Comparison of ENCODE assay signal across 8 cellular contexts in genomic region chr12:110501378-110501721, GRCh38. TPM values are rescaled to one million over a fixed set of nuclear protein-coding genes. Genes with fewer than 3 reads are reported as not detected.
DNase-seq lines count a peak whose midpoint lies in the region; ATAC-seq, FAIRE-seq and TF ChIP-seq lines count a peak whose summit lies in the region.

No MANE protein-coding gene starts in this region.

- H3K4me1 ChIP-seq in A549: peaks cover 25% of the 10 kb centered on the region
- H3K4me1 ChIP-seq in right cardiac atrium (ENCODE audit: control insufficient read depth, insufficient read depth, low read length): peaks cover 3% of the 10 kb centered on the region

- H3K27ac Mint-ChIP-seq in activated naive CD8-positive, alpha-beta T cell treated with anti-CD3 and anti-CD28 coated beads, Interleukin-2, amount 50 U/mL, for 24 hours: peak overlapping the region; percentile 99

- no peak for FAIRE-seq in A549 (lab: Jason Lieb, UNC)

- no peaks in the 10 kb centered on the region for H3K27me3 ChIP-seq in GM06990 (replicated peaks; ENCODE audit: control insufficient read depth, insufficient read depth, low read length)
- H3K27me3 ChIP-seq in right cardiac atrium (ENCODE audit: control insufficient read depth, insufficient read depth): no peaks in the 10 kb centered on the region

- DNase-seq in A549 (ENCODE audit: low read depth in 1 of 2, low spot score in 1 of 2) (peak; percentile 54 to 56), GM06990 (ENCODE audit: extremely low read depth, insufficient read length) (no peak), NCI-H510A treated with DMSO at 0.1 percent for 48 hours (lab: John Stamatoyannopoulos, UW) (peak; percentile 46), right cardiac atrium (peak in 1 of 3 donors; percentile 18), skeletal muscle cell (ENCODE audit: low read depth) (peak; percentile 2)
- DNase-seq in activated naive CD8-positive, alpha-beta T cell treated with anti-CD3 and anti-CD28 coated beads, Interleukin-2, amount 50 U/mL, for 24 hours: no peak

- H3K4me3 Mint-ChIP-seq in activated naive CD8-positive, alpha-beta T cell treated with anti-CD3 and anti-CD28 coated beads, Interleukin-2, amount 50 U/mL, for 24 hours: peak overlapping the region; percentile 95

- H3K4me2 ChIP-seq in A549: peak overlapping the region; percentile 87

- TF ChIP-seq CTCF in A549 (IDR thresholded peaks at IDR 0.05): no peak
- no peak for TF ChIP-seq CTCF in GM06990 (IDR thresholded peaks at IDR 0.05; ENCODE audit: insufficient read depth, low read length, poor library complexity, severe bottlenecking)

- no peaks in the 10 kb centered on the region for H3K36me3 ChIP-seq in GM06990 (ENCODE audit: control insufficient read depth, insufficient read depth, low read length)

- peaks cover 23% of the 10 kb centered on the region for H3K36me3 Mint-ChIP-seq in activated naive CD8-positive, alpha-beta T cell treated with anti-CD3 and anti-CD28 coated beads, Interleukin-2, amount 50 U/mL, for 24 hours (ENCODE audit: low read depth)

- intact Hi-C loops in right cardiac atrium (cut with DNase I): loop anchor here in 1 of 4 donors (10.0 kb wide), 1 partner anchor 323 kb away; no protein-coding TSS in a partner anchor

- CTCF ChIA-PET in A549 (lab: Yijun Ruan, JAX): interaction anchor here (1.1 to 1.2 kb wide), 3 partner anchors 10 to 100 kb away, joined by 4 read pairs; partner anchors contain the start of gene FAM216A

- TF ChIP-seq EP300 in A549 (IDR thresholded peaks at IDR 0.05): no peak

- ATAC-seq in A549 (peak; percentile 56 to 68), HG03103 (IDR thresholded peaks at IDR 0.05; ENCODE audit: low read depth, unreplicated experiment) (peak; percentile 7), right cardiac atrium (peak in 1 of 2 donors; percentile 37), GM19328 (IDR thresholded peaks at IDR 0.05; ENCODE audit: unreplicated experiment) (no peak)
- no peak for ATAC-seq in activated naive CD8-positive, alpha-beta T cell treated with anti-CD3 and anti-CD28 coated beads, Interleukin-2, amount 50 U/mL, for 24 hours

- H3K27ac ChIP-seq in A549 (peak overlapping the region; percentile 79 to 91), right cardiac atrium (ENCODE audit: low read length) (peak overlapping the region; percentile 65)

- H3K9me3 ChIP-seq in A549 (peaks cover 6% of the 10 kb centered on the region), right cardiac atrium (ENCODE audit: control insufficient read depth, low read length) (no peaks in the 10 kb centered on the region)

- WGBS in A549 (ENCODE audit: missing lambda C conversion rate): 2% methylated on average over 16 of the region's 16 CpGs
- WGBS in right cardiac atrium: under 1% methylated on average over 16 of the region's 16 CpGs

- peaks cover 9% of the 10 kb centered on the region for H3K9me3 Mint-ChIP-seq in activated naive CD8-positive, alpha-beta T cell treated with anti-CD3 and anti-CD28 coated beads, Interleukin-2, amount 50 U/mL, for 24 hours

- peaks cover 43% of the 10 kb centered on the region for H3K4me1 Mint-ChIP-seq in activated naive CD8-positive, alpha-beta T cell treated with anti-CD3 and anti-CD28 coated beads, Interleukin-2, amount 50 U/mL, for 24 hours

- no peak for TF ChIP-seq RAD21 in A549 (conservative IDR thresholded peaks at IDR 0.05 in 1 of 2, IDR thresholded peaks at IDR 0.05 in 1 of 2)

- POLR2A ChIA-PET in A549 (lab: Yijun Ruan, JAX): interaction anchor here (0.6 kb wide), 2 partner anchors 33 to 38 kb away, joined by 4 to 5 read pairs; partner anchors contain the start of genes FAM216A and GPN3

- H3K4me3 ChIP-seq in A549: peak overlapping the region; percentile 80
- peak overlapping the region; percentile 83 for H3K4me3 ChIP-seq in GM06990 (replicated peaks; ENCODE audit: low read depth, low read length)
- H3K4me3 ChIP-seq in right cardiac atrium (ENCODE audit: low read length): peak overlapping the region; percentile 86
- H3K4me3 ChIP-seq in skeletal muscle cell (ENCODE audit: low read depth, low read length): peak overlapping the region; percentile 98

- no peak for TF ChIP-seq POLR2A in A549 (IDR thresholded peaks at IDR 0.05; ENCODE audit: low read length)

- H3K27me3 Mint-ChIP-seq in activated naive CD8-positive, alpha-beta T cell treated with anti-CD3 and anti-CD28 coated beads, Interleukin-2, amount 50 U/mL, for 24 hours: peaks cover 3% of the 10 kb centered on the region

TF ChIP-seq in A549, 52 proteins besides CTCF, POLR2A, EP300 and RAD21:
- TF ChIP-seq KDM5A (IDR thresholded peaks at IDR 0.05) (0 out of 2 replicates have a peak, but pooled peaks have one; percentile 42), FOSL2 (IDR thresholded peaks at IDR 0.05) (no peak), FOSL2 (CRISPR knock-in tag; IDR thresholded peaks at IDR 0.05) (no peak)

RNA-seq across cellular contexts. Expression of gene VPS29, which starts 0.6 kb away (rescaled TPM):
- 213 and 230 TPM in 2 replicates for polyA plus RNA-seq in A549 (2011; rRNA removed)
- polyA plus RNA-seq in A549 (2012; cell fraction: cytosol; rRNA removed): 148 and 150 TPM in 2 replicates
- 51.8 and 83.8 TPM in 2 replicates for polyA plus RNA-seq in A549 (2012; cell fraction: nucleus; rRNA removed)
- 180 to 188 TPM (median 183 TPM) in 3 replicates for polyA plus RNA-seq in A549 (2017; fragmentation: RNase III; extraction: RNeasy Plus Mini Kit Qiagen cat#74134 plus additional on column Dnase treatment)
- polyA minus RNA-seq in A549 (2011; rRNA and poly(A)+ RNA removed): 24.1 and 29.5 TPM in 2 replicates
- total RNA-seq in right cardiac atrium: 100 to 1,000 TPM in 1 of 4 donors, 10 to 100 TPM in 3; 74.3 to 107 (median 85.0) TPM
- polyA plus RNA-seq in right cardiac atrium: 151 TPM

RNA-seq across cellular contexts. Expression of gene RAD9B, which starts 0.8 kb away (rescaled TPM):
- 0.60 and 0.66 TPM in 2 replicates for polyA plus RNA-seq in A549 (2011; rRNA removed)
- polyA plus RNA-seq in A549 (2012; cell fraction: cytosol; rRNA removed): 0.13 TPM in 2 replicates
- polyA plus RNA-seq in A549 (2012; cell fraction: nucleus; rRNA removed): 0.07 and 0.15 TPM in 2 replicates
- polyA plus RNA-seq in A549 (2017; fragmentation: RNase III; extraction: RNeasy Plus Mini Kit Qiagen cat#74134 plus additional on column Dnase treatment): 0.18 to 0.25 TPM (median 0.21 TPM) in 3 replicates
- 0.21 and 0.24 TPM in 2 replicates for polyA minus RNA-seq in A549 (2011; rRNA and poly(A)+ RNA removed)
- 1 to 10 TPM in 3 of 4 donors, under 1 TPM in 1; 0.82 to 3.8 (median 1.8) TPM for total RNA-seq in right cardiac atrium
- 0.36 TPM for polyA plus RNA-seq in right cardiac atrium

RNA-seq across cellular contexts. Expression of gene FAM216A, which starts 32.7 kb away (rescaled TPM):
- polyA plus RNA-seq in A549 (2011; rRNA removed) (27.9 and 40.6 TPM in 2 replicates), A549 (2017; fragmentation: RNase III; extraction: RNeasy Plus Mini Kit Qiagen cat#74134 plus additional on column Dnase treatment) (18.1 to 22.6 TPM (median 18.1 TPM) in 3 replicates), right cardiac atrium (11.0 TPM)
- polyA plus RNA-seq in A549 (2012; cell fraction: cytosol; rRNA removed): 31.9 and 33.9 TPM in 2 replicates
- 22.5 and 26.0 TPM in 2 replicates for polyA plus RNA-seq in A549 (2012; cell fraction: nucleus; rRNA removed)
- polyA minus RNA-seq in A549 (2011; rRNA and poly(A)+ RNA removed): 12.8 and 15.9 TPM in 2 replicates
- total RNA-seq in right cardiac atrium: 1 to 10 TPM; 6.4 to 9.3 (median 7.6) TPM

RNA-seq across cellular contexts. Expression of gene GPN3, which starts 33.3 kb away (rescaled TPM):
- 47.2 and 63.8 TPM in 2 replicates for polyA plus RNA-seq in A549 (2011; rRNA removed)
- polyA plus RNA-seq in A549 (2012; cell fraction: cytosol; rRNA removed): 29.3 and 31.1 TPM in 2 replicates
- polyA plus RNA-seq in A549 (2012; cell fraction: nucleus; rRNA removed): 8.2 and 13.3 TPM in 2 replicates
- polyA plus RNA-seq in A549 (2017; fragmentation: RNase III; extraction: RNeasy Plus Mini Kit Qiagen cat#74134 plus additional on column Dnase treatment): 39.2 to 42.3 TPM (median 39.5 TPM) in 3 replicates
- 24.1 and 26.8 TPM in 2 replicates for polyA minus RNA-seq in A549 (2011; rRNA and poly(A)+ RNA removed)
- total RNA-seq in right cardiac atrium: 10 to 100 TPM; 25.2 to 28.1 (median 25.9) TPM
- 24.6 TPM for polyA plus RNA-seq in right cardiac atrium

RNA-seq across cellular contexts. Expression of gene ARPC3, which starts 51.2 kb away (rescaled TPM):
- polyA plus RNA-seq in A549 (2011; rRNA removed) (83.3 and 171 TPM in 2 replicates), A549 (2017; fragmentation: RNase III; extraction: RNeasy Plus Mini Kit Qiagen cat#74134 plus additional on column Dnase treatment) (718 to 772 TPM (median 750 TPM) in 3 replicates), right cardiac atrium (159 TPM)
- polyA plus RNA-seq in A549 (2012; cell fraction: cytosol; rRNA removed): 49.8 and 66.4 TPM in 2 replicates
- polyA plus RNA-seq in A549 (2012; cell fraction: nucleus; rRNA removed): 20.6 and 124 TPM in 2 replicates
- 45.9 and 49.7 TPM in 2 replicates for polyA minus RNA-seq in A549 (2011; rRNA and poly(A)+ RNA removed)
- 100 to 1,000 TPM in 1 of 4 donors, 10 to 100 TPM in 3; 79.7 to 101 (median 95.5) TPM for total RNA-seq in right cardiac atrium

Comparison
In these comparisons a context has a peak if more than half of its experiments do, and no peak if none do; other contexts are left out.
1. ATAC-seq: peak in A549 (2 of 2) and HG03103 (single experiment); none in activated naive CD8-positive, alpha-beta T cell treated with anti-CD3 and anti-CD28 coated beads, Interleukin-2, amount 50 U/mL, for 24 hours (single experiment) and GM19328 (single experiment).
2. DNase-seq: peak in A549 (2 of 2), NCI-H510A treated with DMSO at 0.1 percent for 48 hours (single experiment) and skeletal muscle cell (single experiment); none in GM06990 (single experiment) and activated naive CD8-positive, alpha-beta T cell treated with anti-CD3 and anti-CD28 coated beads, Interleukin-2, amount 50 U/mL, for 24 hours (single experiment).
3. Peak in every context shown above with its lines, with median percentiles within 50 percentile points of each other: H3K4me3 ChIP-seq.